1 cellular context compared by ENCODE assay signal in genomic region chr16:3611145-3611977, GRCh38.
TF ChIP-seq lines count a peak whose summit lies in the region.

Gene SLX4 (minus strand): TSS chr16:3611606. CDS start chr16:3608964, 2,642 bp downstream.

TF ChIP-seq in HepG2, 621 proteins besides CTCF, POLR2A, EP300 and RAD21 (continued from another document and continues in another):
- TF ChIP-seq, protein P1, sequence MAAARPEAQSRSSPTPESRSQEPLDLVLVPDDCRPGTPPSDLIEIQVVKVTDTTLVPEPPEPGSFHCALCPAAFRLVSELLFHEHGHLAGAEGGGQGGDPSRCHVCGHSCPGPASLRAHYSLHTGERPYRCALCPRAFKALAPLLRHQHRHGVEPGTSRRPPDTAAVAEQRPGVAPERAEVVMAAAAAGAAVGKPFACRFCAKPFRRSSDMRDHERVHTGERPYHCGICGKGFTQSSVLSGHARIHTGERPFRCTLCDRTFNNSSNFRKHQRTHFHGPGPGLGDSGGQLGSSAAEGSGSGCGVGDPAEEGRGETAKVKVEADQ (CRISPR knock-in tag; IDR thresholded peaks at IDR 0.05; ENCODE audit: borderline replicate concordance): no peak; the same call in 1 of the 2 replicates
- no peak for TF ChIP-seq ZNF546 (CRISPR knock-in tag; conservative IDR thresholded peaks at IDR 0.05)
- TF ChIP-seq ZNF264 (CRISPR knock-in tag; IDR thresholded peaks at IDR 0.05): no peak
- no peak for TF ChIP-seq ZNF282 (IDR thresholded peaks at IDR 0.05; ENCODE audit: partially characterized antibody)
- TF ChIP-seq ZFP36L2 (CRISPR knock-in tag; IDR thresholded peaks at IDR 0.05): no peak
- TF ChIP-seq FOSL1 (CRISPR knock-in tag; IDR thresholded peaks at IDR 0.05; ENCODE audit: borderline replicate concordance): no peak
- no peak for TF ChIP-seq SUZ12 (IDR thresholded peaks at IDR 0.05; ENCODE audit: low read depth, low read length)
- TF ChIP-seq ZNF468 (CRISPR knock-in tag; IDR thresholded peaks at IDR 0.05): no peak
- TF ChIP-seq, protein P2, sequence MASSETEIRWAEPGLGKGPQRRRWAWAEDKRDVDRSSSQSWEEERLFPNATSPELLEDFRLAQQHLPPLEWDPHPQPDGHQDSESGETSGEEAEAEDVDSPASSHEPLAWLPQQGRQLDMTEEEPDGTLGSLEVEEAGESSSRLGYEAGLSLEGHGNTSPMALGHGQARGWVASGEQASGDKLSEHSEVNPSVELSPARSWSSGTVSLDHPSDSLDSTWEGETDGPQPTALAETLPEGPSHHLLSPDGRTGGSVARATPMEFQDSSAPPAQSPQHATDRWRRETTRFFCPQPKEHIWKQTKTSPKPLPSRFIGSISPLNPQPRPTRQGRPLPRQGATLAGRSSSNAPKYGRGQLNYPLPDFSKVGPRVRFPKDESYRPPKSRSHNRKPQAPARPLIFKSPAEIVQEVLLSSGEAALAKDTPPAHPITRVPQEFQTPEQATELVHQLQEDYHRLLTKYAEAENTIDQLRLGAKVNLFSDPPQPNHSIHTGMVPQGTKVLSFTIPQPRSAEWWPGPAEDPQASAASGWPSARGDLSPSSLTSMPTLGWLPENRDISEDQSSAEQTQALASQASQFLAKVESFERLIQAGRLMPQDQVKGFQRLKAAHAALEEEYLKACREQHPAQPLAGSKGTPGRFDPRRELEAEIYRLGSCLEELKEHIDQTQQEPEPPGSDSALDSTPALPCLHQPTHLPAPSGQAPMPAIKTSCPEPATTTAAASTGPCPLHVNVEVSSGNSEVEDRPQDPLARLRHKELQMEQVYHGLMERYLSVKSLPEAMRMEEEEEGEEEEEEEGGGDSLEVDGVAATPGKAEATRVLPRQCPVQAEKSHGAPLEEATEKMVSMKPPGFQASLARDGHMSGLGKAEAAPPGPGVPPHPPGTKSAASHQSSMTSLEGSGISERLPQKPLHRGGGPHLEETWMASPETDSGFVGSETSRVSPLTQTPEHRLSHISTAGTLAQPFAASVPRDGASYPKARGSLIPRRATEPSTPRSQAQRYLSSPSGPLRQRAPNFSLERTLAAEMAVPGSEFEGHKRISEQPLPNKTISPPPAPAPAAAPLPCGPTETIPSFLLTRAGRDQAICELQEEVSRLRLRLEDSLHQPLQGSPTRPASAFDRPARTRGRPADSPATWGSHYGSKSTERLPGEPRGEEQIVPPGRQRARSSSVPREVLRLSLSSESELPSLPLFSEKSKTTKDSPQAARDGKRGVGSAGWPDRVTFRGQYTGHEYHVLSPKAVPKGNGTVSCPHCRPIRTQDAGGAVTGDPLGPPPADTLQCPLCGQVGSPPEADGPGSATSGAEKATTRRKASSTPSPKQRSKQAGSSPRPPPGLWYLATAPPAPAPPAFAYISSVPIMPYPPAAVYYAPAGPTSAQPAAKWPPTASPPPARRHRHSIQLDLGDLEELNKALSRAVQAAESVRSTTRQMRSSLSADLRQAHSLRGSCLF (CRISPR knock-in tag; IDR thresholded peaks at IDR 0.05; ENCODE audit: borderline replicate concordance): no peak
- peak; percentile 77 for TF ChIP-seq ELF3 (CRISPR knock-in tag; IDR thresholded peaks at IDR 0.05)
- peak; percentile 19 for TF ChIP-seq FOXO1 (CRISPR knock-in tag; IDR thresholded peaks at IDR 0.05)
- TF ChIP-seq ZNF3 (CRISPR knock-in tag; IDR thresholded peaks at IDR 0.05): no peak
- TF ChIP-seq TFDP1 (CRISPR knock-in tag; IDR thresholded peaks at IDR 0.05; ENCODE audit: borderline replicate concordance): peak; percentile 73; the same call in 1 of the 2 replicates
- no peak for TF ChIP-seq KMT2B (CRISPR knock-in tag; IDR thresholded peaks at IDR 0.05)
- TF ChIP-seq ZSCAN30 (CRISPR knock-in tag; IDR thresholded peaks at IDR 0.05): no peak
- TF ChIP-seq ZNF225 (CRISPR knock-in tag; IDR thresholded peaks at IDR 0.05): 0 out of 2 replicates have a peak, but pooled peaks have one; percentile 30
- no peak for TF ChIP-seq TP53 (CRISPR knock-in tag; conservative IDR thresholded peaks at IDR 0.05)
- no peak for TF ChIP-seq RORA (CRISPR knock-in tag; IDR thresholded peaks at IDR 0.05)
- TF ChIP-seq JUN (CRISPR knock-in tag; IDR thresholded peaks at IDR 0.05): no peak
- no peak for TF ChIP-seq ZNF652 (CRISPR knock-in tag; IDR thresholded peaks at IDR 0.05; ENCODE audit: borderline replicate concordance, low read depth)
- TF ChIP-seq TAF1 (CRISPR knock-in tag; IDR thresholded peaks at IDR 0.05): peak; percentile 28; the same call in 1 of the 2 replicates
- no peak for TF ChIP-seq TRAFD1 (CRISPR knock-in tag; IDR thresholded peaks at IDR 0.05; ENCODE audit: borderline replicate concordance)
- no peak for TF ChIP-seq XBP1 (CRISPR knock-in tag; IDR thresholded peaks at IDR 0.05)
- TF ChIP-seq, protein P3, sequence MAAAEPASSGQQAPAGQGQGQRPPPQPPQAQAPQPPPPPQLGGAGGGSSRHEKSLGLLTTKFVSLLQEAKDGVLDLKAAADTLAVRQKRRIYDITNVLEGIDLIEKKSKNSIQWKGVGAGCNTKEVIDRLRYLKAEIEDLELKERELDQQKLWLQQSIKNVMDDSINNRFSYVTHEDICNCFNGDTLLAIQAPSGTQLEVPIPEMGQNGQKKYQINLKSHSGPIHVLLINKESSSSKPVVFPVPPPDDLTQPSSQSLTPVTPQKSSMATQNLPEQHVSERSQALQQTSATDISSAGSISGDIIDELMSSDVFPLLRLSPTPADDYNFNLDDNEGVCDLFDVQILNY (CRISPR knock-in tag; conservative IDR thresholded peaks at IDR 0.05): no peak
- TF ChIP-seq ZXDC (CRISPR knock-in tag; IDR thresholded peaks at IDR 0.05): no peak
- TF ChIP-seq LCORL (IDR thresholded peaks at IDR 0.05): no peak
- TF ChIP-seq LCORL (CRISPR knock-in tag; IDR thresholded peaks at IDR 0.05): peak; percentile 36; the same call in 1 of the 2 replicates
- 0 out of 2 replicates have a peak, but pooled peaks have one; percentile 14 for TF ChIP-seq ZNF788 (CRISPR knock-in tag; IDR thresholded peaks at IDR 0.05; ENCODE audit: borderline replicate concordance)
- TF ChIP-seq ZNF530 (CRISPR knock-in tag; IDR thresholded peaks at IDR 0.05; ENCODE audit: low read depth): no peak
- 0 out of 2 replicates have a peak, but pooled peaks have one; percentile 20 for TF ChIP-seq DR1 (CRISPR knock-in tag; IDR thresholded peaks at IDR 0.05)
- no peak for TF ChIP-seq MYNN (CRISPR knock-in tag; IDR thresholded peaks at IDR 0.05; ENCODE audit: low read depth)
- TF ChIP-seq FIP1L1 (IDR thresholded peaks at IDR 0.05; ENCODE audit: borderline replicate concordance, insufficient read depth, low read depth, low read length): no peak
- TF ChIP-seq, protein P4, sequence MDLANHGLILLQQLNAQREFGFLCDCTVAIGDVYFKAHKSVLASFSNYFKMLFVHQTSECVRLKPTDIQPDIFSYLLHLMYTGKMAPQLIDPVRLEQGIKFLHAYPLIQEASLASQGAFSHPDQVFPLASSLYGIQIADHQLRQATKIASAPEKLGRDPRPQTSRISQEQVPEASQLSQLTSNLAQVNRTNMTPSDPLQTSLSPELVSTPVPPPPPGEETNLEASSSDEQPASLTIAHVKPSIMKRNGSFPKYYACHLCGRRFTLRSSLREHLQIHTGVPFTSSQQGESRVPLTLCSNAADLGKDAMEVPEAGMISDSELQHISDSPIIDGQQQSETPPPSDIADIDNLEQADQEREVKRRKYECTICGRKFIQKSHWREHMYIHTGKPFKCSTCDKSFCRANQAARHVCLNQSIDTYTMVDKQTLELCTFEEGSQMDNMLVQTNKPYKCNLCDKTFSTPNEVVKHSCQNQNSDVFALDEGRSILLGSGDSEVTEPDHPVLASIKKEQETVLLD (CRISPR knock-in tag; IDR thresholded peaks at IDR 0.05; ENCODE audit: low read depth): no peak
- TF ChIP-seq PREB (CRISPR knock-in tag; IDR thresholded peaks at IDR 0.05): no peak
- no peak for TF ChIP-seq ERF (CRISPR knock-in tag; IDR thresholded peaks at IDR 0.05)
- TF ChIP-seq KLF13 (CRISPR knock-in tag; IDR thresholded peaks at IDR 0.05): 0 out of 2 replicates have a peak, but pooled peaks have one; percentile 33
- TF ChIP-seq ZNF703 (CRISPR knock-in tag; IDR thresholded peaks at IDR 0.05; ENCODE audit: borderline replicate concordance): no peak
- no peak for TF ChIP-seq ATAD3A (CRISPR knock-in tag; IDR thresholded peaks at IDR 0.05)
- TF ChIP-seq SSRP1 (CRISPR knock-in tag; IDR thresholded peaks at IDR 0.05): no peak
- peak; percentile 48; the same call in 1 of the 2 replicates for TF ChIP-seq ZSCAN9 (CRISPR knock-in tag; IDR thresholded peaks at IDR 0.05; ENCODE audit: borderline replicate concordance)
- TF ChIP-seq ZIK1 (CRISPR knock-in tag; IDR thresholded peaks at IDR 0.05; ENCODE audit: borderline replicate concordance, low read depth): no peak
- TF ChIP-seq ZNF460 (CRISPR knock-in tag; IDR thresholded peaks at IDR 0.05; ENCODE audit: borderline replicate concordance): no peak; the same call in 1 of the 2 replicates
- no peak for TF ChIP-seq DPF2 (CRISPR knock-in tag; IDR thresholded peaks at IDR 0.05; ENCODE audit: borderline replicate concordance, low read depth)
- TF ChIP-seq SNAPC2 (CRISPR knock-in tag; IDR thresholded peaks at IDR 0.05): no peak
- no peak for TF ChIP-seq ZNF446 (CRISPR knock-in tag; IDR thresholded peaks at IDR 0.05)
- peak; percentile 53 for TF ChIP-seq TFDP2 (CRISPR knock-in tag; IDR thresholded peaks at IDR 0.05)
- TF ChIP-seq, protein P5, sequence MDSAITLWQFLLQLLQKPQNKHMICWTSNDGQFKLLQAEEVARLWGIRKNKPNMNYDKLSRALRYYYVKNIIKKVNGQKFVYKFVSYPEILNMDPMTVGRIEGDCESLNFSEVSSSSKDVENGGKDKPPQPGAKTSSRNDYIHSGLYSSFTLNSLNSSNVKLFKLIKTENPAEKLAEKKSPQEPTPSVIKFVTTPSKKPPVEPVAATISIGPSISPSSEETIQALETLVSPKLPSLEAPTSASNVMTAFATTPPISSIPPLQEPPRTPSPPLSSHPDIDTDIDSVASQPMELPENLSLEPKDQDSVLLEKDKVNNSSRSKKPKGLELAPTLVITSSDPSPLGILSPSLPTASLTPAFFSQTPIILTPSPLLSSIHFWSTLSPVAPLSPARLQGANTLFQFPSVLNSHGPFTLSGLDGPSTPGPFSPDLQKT (CRISPR knock-in tag; IDR thresholded peaks at IDR 0.05; ENCODE audit: borderline replicate concordance): peak; percentile 11; the same call in 1 of the 2 replicates
- TF ChIP-seq HNF4G (IDR thresholded peaks at IDR 0.05; ENCODE audit: borderline replicate concordance, low read depth, low read length): no peak
- TF ChIP-seq HNF4G (CRISPR knock-in tag; IDR thresholded peaks at IDR 0.05; ENCODE audit: borderline replicate concordance, low read depth): no peak
- TF ChIP-seq PAF1 (CRISPR knock-in tag; IDR thresholded peaks at IDR 0.05): no peak
- peak; percentile 39; the same call in 1 of the 2 replicates for TF ChIP-seq ZNF607 (CRISPR knock-in tag; IDR thresholded peaks at IDR 0.05; ENCODE audit: borderline replicate concordance)
